ENCODE assay signal across 1 cellular context in the genomic region with DNA sequence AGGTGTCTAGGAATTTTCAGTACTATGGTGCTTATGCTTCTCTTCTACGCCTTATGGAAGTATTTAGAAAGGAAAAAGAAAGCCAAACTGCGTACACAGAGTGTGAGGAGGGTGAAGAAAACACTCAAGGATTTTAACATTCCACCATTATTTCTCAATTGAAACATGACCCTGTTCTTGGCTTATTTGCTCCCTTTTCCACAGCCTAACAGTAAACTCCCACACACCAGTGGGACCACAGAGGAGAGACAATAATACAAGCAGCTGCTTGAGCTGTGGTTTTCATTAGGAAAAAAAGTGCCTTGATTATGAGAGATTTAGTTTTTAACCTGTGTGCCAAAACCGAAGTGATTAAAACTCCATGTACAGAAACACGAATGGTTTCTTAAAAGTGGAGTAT.
TF ChIP-seq lines count a peak whose summit lies in the region.

No MANE protein-coding gene starts in this region.

TF ChIP-seq in SK-N-SH, 30 proteins besides CTCF, POLR2A, EP300 and RAD21 (continued from another document):
- TF ChIP-seq, protein P1, sequence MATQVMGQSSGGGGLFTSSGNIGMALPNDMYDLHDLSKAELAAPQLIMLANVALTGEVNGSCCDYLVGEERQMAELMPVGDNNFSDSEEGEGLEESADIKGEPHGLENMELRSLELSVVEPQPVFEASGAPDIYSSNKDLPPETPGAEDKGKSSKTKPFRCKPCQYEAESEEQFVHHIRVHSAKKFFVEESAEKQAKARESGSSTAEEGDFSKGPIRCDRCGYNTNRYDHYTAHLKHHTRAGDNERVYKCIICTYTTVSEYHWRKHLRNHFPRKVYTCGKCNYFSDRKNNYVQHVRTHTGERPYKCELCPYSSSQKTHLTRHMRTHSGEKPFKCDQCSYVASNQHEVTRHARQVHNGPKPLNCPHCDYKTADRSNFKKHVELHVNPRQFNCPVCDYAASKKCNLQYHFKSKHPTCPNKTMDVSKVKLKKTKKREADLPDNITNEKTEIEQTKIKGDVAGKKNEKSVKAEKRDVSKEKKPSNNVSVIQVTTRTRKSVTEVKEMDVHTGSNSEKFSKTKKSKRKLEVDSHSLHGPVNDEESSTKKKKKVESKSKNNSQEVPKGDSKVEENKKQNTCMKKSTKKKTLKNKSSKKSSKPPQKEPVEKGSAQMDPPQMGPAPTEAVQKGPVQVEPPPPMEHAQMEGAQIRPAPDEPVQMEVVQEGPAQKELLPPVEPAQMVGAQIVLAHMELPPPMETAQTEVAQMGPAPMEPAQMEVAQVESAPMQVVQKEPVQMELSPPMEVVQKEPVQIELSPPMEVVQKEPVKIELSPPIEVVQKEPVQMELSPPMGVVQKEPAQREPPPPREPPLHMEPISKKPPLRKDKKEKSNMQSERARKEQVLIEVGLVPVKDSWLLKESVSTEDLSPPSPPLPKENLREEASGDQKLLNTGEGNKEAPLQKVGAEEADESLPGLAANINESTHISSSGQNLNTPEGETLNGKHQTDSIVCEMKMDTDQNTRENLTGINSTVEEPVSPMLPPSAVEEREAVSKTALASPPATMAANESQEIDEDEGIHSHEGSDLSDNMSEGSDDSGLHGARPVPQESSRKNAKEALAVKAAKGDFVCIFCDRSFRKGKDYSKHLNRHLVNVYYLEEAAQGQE (IDR thresholded peaks at IDR 0.05; ENCODE audit: low read depth, low read length): no peak
- TF ChIP-seq, protein P2, sequence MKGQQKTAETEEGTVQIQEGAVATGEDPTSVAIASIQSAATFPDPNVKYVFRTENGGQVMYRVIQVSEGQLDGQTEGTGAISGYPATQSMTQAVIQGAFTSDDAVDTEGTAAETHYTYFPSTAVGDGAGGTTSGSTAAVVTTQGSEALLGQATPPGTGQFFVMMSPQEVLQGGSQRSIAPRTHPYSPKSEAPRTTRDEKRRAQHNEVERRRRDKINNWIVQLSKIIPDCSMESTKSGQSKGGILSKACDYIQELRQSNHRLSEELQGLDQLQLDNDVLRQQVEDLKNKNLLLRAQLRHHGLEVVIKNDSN (IDR thresholded peaks at IDR 0.05; ENCODE audit: borderline replicate concordance, low read depth): no peak
- TF ChIP-seq YY1 (IDR thresholded peaks at IDR 0.05; ENCODE audit: low read depth) (no peak), POLR2AphosphoS5 (IDR thresholded peaks at IDR 0.05; ENCODE audit: low read depth, low read length) (no peak), RXRA (IDR thresholded peaks at IDR 0.05; ENCODE audit: borderline replicate concordance, low read depth) (no peak), NFIC (IDR thresholded peaks at IDR 0.05; ENCODE audit: borderline replicate concordance) (no peak), ELF1 (IDR thresholded peaks at IDR 0.05) (no peak), RCOR1 (IDR thresholded peaks at IDR 0.05; ENCODE audit: low read length) (no peak), GABPA (IDR thresholded peaks at IDR 0.05; ENCODE audit: low read depth) (no peak), TAF1 (IDR thresholded peaks at IDR 0.05; ENCODE audit: borderline replicate concordance, low read depth, low read length) (no peak)
- TF ChIP-seq, protein P3, sequence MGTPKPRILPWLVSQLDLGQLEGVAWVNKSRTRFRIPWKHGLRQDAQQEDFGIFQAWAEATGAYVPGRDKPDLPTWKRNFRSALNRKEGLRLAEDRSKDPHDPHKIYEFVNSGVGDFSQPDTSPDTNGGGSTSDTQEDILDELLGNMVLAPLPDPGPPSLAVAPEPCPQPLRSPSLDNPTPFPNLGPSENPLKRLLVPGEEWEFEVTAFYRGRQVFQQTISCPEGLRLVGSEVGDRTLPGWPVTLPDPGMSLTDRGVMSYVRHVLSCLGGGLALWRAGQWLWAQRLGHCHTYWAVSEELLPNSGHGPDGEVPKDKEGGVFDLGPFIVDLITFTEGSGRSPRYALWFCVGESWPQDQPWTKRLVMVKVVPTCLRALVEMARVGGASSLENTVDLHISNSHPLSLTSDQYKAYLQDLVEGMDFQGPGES (IDR thresholded peaks at IDR 0.05; ENCODE audit: low read depth, low read length): no peak
- TF ChIP-seq, protein P4, sequence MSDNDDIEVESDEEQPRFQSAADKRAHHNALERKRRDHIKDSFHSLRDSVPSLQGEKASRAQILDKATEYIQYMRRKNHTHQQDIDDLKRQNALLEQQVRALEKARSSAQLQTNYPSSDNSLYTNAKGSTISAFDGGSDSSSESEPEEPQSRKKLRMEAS (IDR thresholded peaks at IDR 0.05; ENCODE audit: low read depth): no peak
